33 cellular contexts compared by ENCODE assay signal in genomic region chr10:72924351-72924750, GRCh38. TPM values are rescaled to one million over a fixed set of nuclear protein-coding genes. Genes with fewer than 3 reads are reported as not detected.
"Had no signal": no experiment of that assay in that cellular context is flagged by ENCODE, and none has a peak within 500 bp of the region (broad histone marks: within the 10 kb centered on the region; RNA-seq: fewer than 3 reads in every experiment).

No MANE protein-coding gene starts in this region.

- H3K9me3 ChIP-seq: suprapubic skin, testis, thoracic aorta, thyroid gland, uterus, vagina had no signal

- H3K36me3 ChIP-seq: stomach, suprapubic skin, thoracic aorta, thyroid gland, tibial artery, tibial nerve, transverse colon, upper lobe of left lung, upper lobe of right lung, uterus, vagina had no signal

- H3K4me1 Mint-ChIP-seq: stimulated activated effector memory CD8-positive, alpha-beta T cell treated with anti-CD3 and anti-CD28 coated beads, Interleukin-12 subunit alpha, Interleukin-12 subunit beta, amount 100 ng/mL, for 72 hours; stimulated activated memory B cell treated with anti-CD40 and anti-IgM and Interleukin-4, amounts not matched to agents 10 μg/mL and 1 μg/mL and 100 μg/mL, for 72 hours; stimulated activated naive B cell treated with anti-CD40 and anti-IgM and Interleukin-4, amounts not matched to agents 10 μg/mL and 1 μg/mL and 100 μg/mL, for 72 hours; stimulated activated naive CD8-positive, alpha-beta T cell treated with anti-CD3 and anti-CD28 coated beads, Interleukin-15, amount 100 ng/mL, for 72 hours had no signal

- ATAC-seq: stimulated activated effector memory CD8-positive, alpha-beta T cell treated with anti-CD3 and anti-CD28 coated beads, Interleukin-12 subunit alpha, Interleukin-12 subunit beta, amount 100 ng/mL, for 72 hours; stimulated activated memory B cell treated with anti-CD40 and anti-IgM and Interleukin-4, amounts not matched to agents 10 μg/mL and 1 μg/mL and 100 μg/mL, for 72 hours; stimulated activated naive B cell treated with anti-CD40 and anti-IgM and Interleukin-4, amounts not matched to agents 10 μg/mL and 1 μg/mL and 100 μg/mL, for 72 hours; stimulated activated naive CD8-positive, alpha-beta T cell treated with anti-CD3 and anti-CD28 coated beads, Interleukin-15, amount 100 ng/mL, for 72 hours; stimulated activated naive CD8-positive, alpha-beta T cell treated with anti-CD3 and anti-CD28 coated beads, Interleukin-15, Interleukin-2, amounts not matched to agents 100 U/mL and 50 U/mL, for 24 hours; upper lobe of right lung had no signal

- H3K4me3 Mint-ChIP-seq: stimulated activated effector memory CD8-positive, alpha-beta T cell treated with anti-CD3 and anti-CD28 coated beads, Interleukin-12 subunit alpha, Interleukin-12 subunit beta, amount 100 ng/mL, for 72 hours; stimulated activated memory B cell treated with anti-CD40 and anti-IgM and Interleukin-4, amounts not matched to agents 10 μg/mL and 1 μg/mL and 100 μg/mL, for 72 hours; stimulated activated naive B cell treated with anti-CD40 and anti-IgM and Interleukin-4, amounts not matched to agents 10 μg/mL and 1 μg/mL and 100 μg/mL, for 72 hours; stimulated activated naive CD8-positive, alpha-beta T cell treated with anti-CD3 and anti-CD28 coated beads, Interleukin-15, amount 100 ng/mL, for 72 hours; stimulated activated naive CD8-positive, alpha-beta T cell treated with anti-CD3 and anti-CD28 coated beads, Interleukin-15, Interleukin-2, amounts not matched to agents 100 ng/mL and 50 ng/mL, for 24 hours; type B pancreatic cell had no signal

- FAIRE-seq: urothelium cell line had no signal

- DNase-seq: stimulated activated CD4-positive, alpha-beta T cell treated with anti-CD3 and anti-CD28 coated beads, Interleukin-2, amount 100 ng/mL, for 48 hours; stimulated activated CD4-positive, alpha-beta T cell treated with anti-CD3 and anti-CD28 coated beads, Interleukin-4, amount 100 ng/mL, for 1 hour; stimulated activated CD4-positive, alpha-beta T cell treated with anti-CD3 and anti-CD28 coated beads, Interleukin-4, amount 100 ng/mL, for 24 hours; stimulated activated CD4-positive, alpha-beta T cell treated with anti-CD3 and anti-CD28 coated beads, Interleukin-4, amount 100 ng/mL, for 4 hours; stimulated activated CD8-positive, alpha-beta memory T cell treated with anti-CD3 and anti-CD28 coated beads, Interleukin-4, amount 100 ng/mL, for 48 hours; stimulated activated naive B cell treated with anti-CD40 and anti-IgM and Interleukin-4, amounts not matched to agents 10 μg/mL and 1 μg/mL and 100 μg/mL, for 72 hours; stimulated activated naive CD4-positive, alpha-beta T cell; stimulated activated naive CD4-positive, alpha-beta T cell treated with Interleukin-2 at 50 U/mL for 16 hours; stimulated activated naive CD8-positive, alpha-beta T cell treated with anti-CD3 and anti-CD28 coated beads, Interleukin-15, amount 100 ng/mL, for 72 hours; stimulated activated naive CD8-positive, alpha-beta T cell treated with anti-CD3 and anti-CD28 coated beads, Interleukin-15, Interleukin-2, amounts not matched to agents 100 U/mL and 50 U/mL, for 24 hours; stomach; substantia nigra; testis; thyroid gland; tibial artery; transverse colon; trophoblast cell; upper lobe of left lung; upper lobe of right lung; uterus had no signal

- H3K27ac Mint-ChIP-seq: stimulated activated effector memory CD8-positive, alpha-beta T cell treated with anti-CD3 and anti-CD28 coated beads, Interleukin-12 subunit alpha, Interleukin-12 subunit beta, amount 100 ng/mL, for 72 hours; stimulated activated memory B cell treated with anti-CD40 and anti-IgM and Interleukin-4, amounts not matched to agents 10 μg/mL and 1 μg/mL and 100 μg/mL, for 72 hours; stimulated activated naive B cell treated with anti-CD40 and anti-IgM and Interleukin-4, amounts not matched to agents 10 μg/mL and 1 μg/mL and 100 μg/mL, for 72 hours; stimulated activated naive CD8-positive, alpha-beta T cell treated with anti-CD3 and anti-CD28 coated beads, Interleukin-15, amount 100 ng/mL, for 72 hours; stimulated activated naive CD8-positive, alpha-beta T cell treated with anti-CD3 and anti-CD28 coated beads, Interleukin-15, Interleukin-2, amounts not matched to agents 100 ng/mL and 50 ng/mL, for 24 hours; type B pancreatic cell had no signal

- H3K27me3 ChIP-seq: stomach, suprapubic skin, testis, thyroid gland, tibial artery, tibial nerve, transverse colon, upper lobe of left lung, upper lobe of right lung, uterus, vagina had no signal

- H3K36me3 Mint-ChIP-seq: stimulated activated effector memory CD8-positive, alpha-beta T cell treated with anti-CD3 and anti-CD28 coated beads, Interleukin-12 subunit alpha, Interleukin-12 subunit beta, amount 100 ng/mL, for 72 hours had no signal

- H3K27ac ChIP-seq: stomach, suprapubic skin, testis, thoracic aorta, thyroid gland, tibial artery, tibial nerve, transverse colon, upper lobe of left lung, upper lobe of right lung, uterus, vagina had no signal

- H3K27me3 Mint-ChIP-seq: type B pancreatic cell had no signal

- H3K4me1 ChIP-seq: suprapubic skin, testis, thyroid gland, tibial artery, tibial nerve, transverse colon, upper lobe of left lung, upper lobe of right lung, uterus, vagina had no signal

- H3K4me3 ChIP-seq: stomach, suprapubic skin, testis, thoracic aorta, thyroid gland, tibial artery, tibial nerve, transverse colon, upper lobe of left lung, upper lobe of right lung, uterus, vagina had no signal

RNA-seq across cellular contexts. Expression of gene PLA2G12B, which starts 30.3 kb away (rescaled TPM):
- total RNA-seq: subcutaneous adipose tissue, suprapubic skin, temporal lobe, testis, thoracic aorta, thyroid gland, tibial nerve, ureter, urinary bladder, uterus, vagina had no signal
- polyA plus RNA-seq: stomach, urinary bladder had no signal

RNA-seq across cellular contexts. Expression of gene OIT3, which starts 30.8 kb away (rescaled TPM):
- total RNA-seq: subcutaneous adipose tissue, suprapubic skin, thoracic aorta, tibial nerve, upper lobe of right lung, vagina had no signal
